In genomic region chr2:117170897-117171296, GRCh38 we compare ENCODE assay signal across 33 cellular contexts.
"Had no signal": no experiment of that assay in that cellular context is flagged by ENCODE, and none has a peak within 500 bp of the region (broad histone marks: within the 10 kb centered on the region; RNA-seq: fewer than 3 reads in every experiment).

No MANE protein-coding gene starts in this region.

- H3K4me3 ChIP-seq: heart left ventricle, ovary, prostate gland, sigmoid colon, upper lobe of left lung, vagina had no signal

- ATAC-seq: esophagus mucosa; heart left ventricle; left colon; stimulated activated effector memory CD8-positive, alpha-beta T cell treated with anti-CD3 and anti-CD28 coated beads, Interleukin-12 subunit alpha, Interleukin-12 subunit beta, amount 100 ng/mL, for 72 hours; stimulated activated naive CD8-positive, alpha-beta T cell treated with anti-CD3 and anti-CD28 coated beads, Interleukin-15, amount 100 ng/mL, for 72 hours had no signal

- H3K27ac Mint-ChIP-seq: activated CD4-positive, alpha-beta memory T cell treated with anti-CD3 and anti-CD28 coated beads, Interleukin-2, amount 10 ng/mL, durations not matched to agents 7 days and 5 days; activated CD4-positive, alpha-beta T cell treated with anti-CD3 and anti-CD28 coated beads, Interleukin-2, amount 10 ng/mL, durations not matched to agents 7 days and 5 days; activated naive CD4-positive, alpha-beta T cell treated with anti-CD3 and anti-CD28 coated beads, Interleukin-2, amount 10 ng/mL, durations not matched to agents 7 days and 5 days; activated T-cell treated with anti-CD3 and anti-CD28 coated beads, Interleukin-2, amount 50 U/mL, for 24 hours; dendritic cell treated with granulocyte-macrophage colony-stimulating factor and Interleukin-4, amounts not matched to agents 40 ng/mL and 50 ng/mL, for 4 days; endodermal cell; immature natural killer cell; mesothelial cell of epicardium; naive B cell; stimulated activated effector memory CD8-positive, alpha-beta T cell treated with anti-CD3 and anti-CD28 coated beads, Interleukin-12 subunit alpha, Interleukin-12 subunit beta, amount 100 ng/mL, for 72 hours; stimulated activated naive CD8-positive, alpha-beta T cell treated with anti-CD3 and anti-CD28 coated beads, Interleukin-15, amount 100 ng/mL, for 72 hours had no signal

- H3K27me3 Mint-ChIP-seq: activated CD4-positive, alpha-beta memory T cell treated with anti-CD3 and anti-CD28 coated beads, Interleukin-2, amount 10 ng/mL, durations not matched to agents 7 days and 5 days; activated CD4-positive, alpha-beta T cell treated with anti-CD3 and anti-CD28 coated beads, Interleukin-2, amount 10 ng/mL, durations not matched to agents 7 days and 5 days; activated naive CD4-positive, alpha-beta T cell treated with anti-CD3 and anti-CD28 coated beads, Interleukin-2, amount 10 ng/mL, durations not matched to agents 7 days and 5 days; activated T-cell treated with anti-CD3 and anti-CD28 coated beads, Interleukin-2, amount 50 U/mL, for 24 hours; central memory CD8-positive, alpha-beta T cell; dendritic cell treated with granulocyte-macrophage colony-stimulating factor and Interleukin-4, amounts not matched to agents 40 ng/mL and 50 ng/mL, for 4 days; naive B cell; stimulated activated naive CD8-positive, alpha-beta T cell treated with anti-CD3 and anti-CD28 coated beads, Interleukin-15, amount 100 ng/mL, for 72 hours had no signal

- H3K4me3 Mint-ChIP-seq: activated CD4-positive, alpha-beta memory T cell treated with anti-CD3 and anti-CD28 coated beads, Interleukin-2, amount 10 ng/mL, durations not matched to agents 7 days and 5 days; activated CD4-positive, alpha-beta T cell treated with anti-CD3 and anti-CD28 coated beads, Interleukin-2, amount 10 ng/mL, durations not matched to agents 7 days and 5 days; activated naive CD4-positive, alpha-beta T cell treated with anti-CD3 and anti-CD28 coated beads, Interleukin-2, amount 10 ng/mL, durations not matched to agents 7 days and 5 days; activated T-cell treated with anti-CD3 and anti-CD28 coated beads, Interleukin-2, amount 50 U/mL, for 24 hours; central memory CD8-positive, alpha-beta T cell; dendritic cell treated with granulocyte-macrophage colony-stimulating factor and Interleukin-4, amounts not matched to agents 40 ng/mL and 50 ng/mL, for 4 days; endodermal cell; immature natural killer cell; mesothelial cell of epicardium; naive B cell; stimulated activated effector memory CD8-positive, alpha-beta T cell treated with anti-CD3 and anti-CD28 coated beads, Interleukin-12 subunit alpha, Interleukin-12 subunit beta, amount 100 ng/mL, for 72 hours; stimulated activated naive CD8-positive, alpha-beta T cell treated with anti-CD3 and anti-CD28 coated beads, Interleukin-15, amount 100 ng/mL, for 72 hours had no signal

- H3K36me3 Mint-ChIP-seq: activated naive CD4-positive, alpha-beta T cell treated with anti-CD3 and anti-CD28 coated beads, Interleukin-2, amount 10 ng/mL, durations not matched to agents 7 days and 5 days; immature natural killer cell; naive B cell; stimulated activated effector memory CD8-positive, alpha-beta T cell treated with anti-CD3 and anti-CD28 coated beads, Interleukin-12 subunit alpha, Interleukin-12 subunit beta, amount 100 ng/mL, for 72 hours had no signal

- H3K4me1 ChIP-seq: heart left ventricle, prostate gland, sigmoid colon, upper lobe of left lung, vagina had no signal

- DNase-seq: activated CD4-positive, alpha-beta memory T cell treated with anti-CD3 and anti-CD28 coated beads, Interleukin-2, amount 10 ng/mL, durations not matched to agents 7 days and 5 days; activated CD4-positive, alpha-beta T cell treated with anti-CD3 and anti-CD28 coated beads, Interleukin-2, amount 10 ng/mL, durations not matched to agents 7 days and 5 days; activated CD4-positive, CD25-positive, alpha-beta regulatory T cell treated with anti-CD3 and anti-CD28 coated beads, Interleukin-2, amount 50 U/mL, for 72 hours; activated CD8-positive, alpha-beta memory T cell treated with anti-CD3 and anti-CD28 coated beads, Interleukin-2, amount 50 U/mL, for 48 hours; activated gamma-delta T cell; activated naive CD4-positive, alpha-beta T cell treated with anti-CD3 and anti-CD28 coated beads, Interleukin-2, amount 10 ng/mL, durations not matched to agents 7 days and 5 days; activated T-cell treated with anti-CD3 and anti-CD28 coated beads, Interleukin-2, amount 50 U/mL, for 24 hours; amniotic stem cell; endodermal cell; foreskin fibroblast; heart left ventricle; hypothalamus; immature natural killer cell; kidney; left colon; mammary epithelial cell; naive B cell; ovary; retina; sigmoid colon; small intestine; stimulated activated CD4-positive, alpha-beta T cell treated with anti-CD3 and anti-CD28 coated beads, Interleukin-4, amount 100 ng/mL, for 24 hours; stimulated activated naive CD8-positive, alpha-beta T cell treated with anti-CD3 and anti-CD28 coated beads, Interleukin-15, amount 100 ng/mL, for 72 hours; substantia nigra; T1000; upper lobe of left lung had no signal

- H3K4me1 Mint-ChIP-seq: activated CD4-positive, alpha-beta memory T cell treated with anti-CD3 and anti-CD28 coated beads, Interleukin-2, amount 10 ng/mL, durations not matched to agents 7 days and 5 days; activated CD4-positive, alpha-beta T cell treated with anti-CD3 and anti-CD28 coated beads, Interleukin-2, amount 10 ng/mL, durations not matched to agents 7 days and 5 days; activated naive CD4-positive, alpha-beta T cell treated with anti-CD3 and anti-CD28 coated beads, Interleukin-2, amount 10 ng/mL, durations not matched to agents 7 days and 5 days; central memory CD8-positive, alpha-beta T cell; endodermal cell; immature natural killer cell; mesothelial cell of epicardium; naive B cell; stimulated activated effector memory CD8-positive, alpha-beta T cell treated with anti-CD3 and anti-CD28 coated beads, Interleukin-12 subunit alpha, Interleukin-12 subunit beta, amount 100 ng/mL, for 72 hours; stimulated activated naive CD8-positive, alpha-beta T cell treated with anti-CD3 and anti-CD28 coated beads, Interleukin-15, amount 100 ng/mL, for 72 hours had no signal

- H3K27ac ChIP-seq: heart left ventricle, ovary, prostate gland, sigmoid colon, upper lobe of left lung, vagina had no signal

- H3K36me3 ChIP-seq: heart left ventricle, ovary, prostate gland, sigmoid colon, upper lobe of left lung, vagina had no signal

- H3K27me3 ChIP-seq: heart left ventricle, ovary, sigmoid colon, upper lobe of left lung, vagina had no signal

- H3K9me3 ChIP-seq: ovary, prostate gland had no signal
